Comparison of ENCODE assay signal across 19 cellular contexts in genomic region chr11:129042503-129042902, GRCh38.
"Had no signal": no experiment of that assay in that cellular context is flagged by ENCODE, and none has a peak within 500 bp of the region (broad histone marks: within the 10 kb centered on the region; RNA-seq: fewer than 3 reads in every experiment).

No MANE protein-coding gene starts in this region.

- H3K4me1 ChIP-seq: esophagus muscularis mucosa, gastrocnemius medialis, heart right ventricle, left lung, lower lobe of right lung had no signal

- DNase-seq: dermis blood vessel endothelial cell; dorsolateral prefrontal cortex; effector CD4-positive, alpha-beta T cell; effector memory CD4-positive, alpha-beta T cell; foreskin melanocyte; gastrocnemius medialis; glutamatergic neuron; head of caudate nucleus; heart right ventricle; hippocampal formation; left cardiac atrium; left lung; left ventricle myocardium superior; lower lobe of right lung; mesendoderm; midbrain; naive thymus-derived CD4-positive, alpha-beta T cell had no signal

- H3K27ac ChIP-seq: coronary artery, esophagus muscularis mucosa, gastrocnemius medialis, heart right ventricle, left lung, lower lobe of right lung had no signal

- H3K36me3 ChIP-seq: gastrocnemius medialis, heart right ventricle, left lung, lower lobe of right lung had no signal

- H3K27me3 ChIP-seq: dorsolateral prefrontal cortex, esophagus muscularis mucosa, gastrocnemius medialis, heart right ventricle, left lung had no signal

- H3K9me3 ChIP-seq: esophagus muscularis mucosa, gastrocnemius medialis, left lung, lower lobe of right lung had no signal

- H3K4me3 ChIP-seq: coronary artery, dorsolateral prefrontal cortex, esophagus muscularis mucosa, gastrocnemius medialis, heart right ventricle, left lung, lower lobe of right lung had no signal

- ATAC-seq: gastrocnemius medialis; lower lobe of right lung; naive thymus-derived CD4-positive, alpha-beta T cell had no signal
